In genomic region chr16:13046422-13046821, GRCh38 we compare ENCODE assay signal across 39 cellular contexts.
"Had no signal": no experiment of that assay in that cellular context is flagged by ENCODE, and none has a peak within 500 bp of the region (broad histone marks: within the 10 kb centered on the region; RNA-seq: fewer than 3 reads in every experiment).

No MANE protein-coding gene starts in this region.

- FAIRE-seq: astrocyte, bronchial epithelial cell had no signal

- ATAC-seq: activated naive CD4-positive, alpha-beta T cell treated with anti-CD3 and anti-CD28 coated beads, Interleukin-2, amount 50 U/mL, for 72 hours; activated naive CD8-positive, alpha-beta T cell treated with anti-CD3 and anti-CD28 coated beads, Interleukin-2, amount 50 U/mL, for 24 hours; activated T-cell treated with anti-CD3 and anti-CD28 coated beads, Interleukin-2, amount 50 U/mL, for 4 hours; activated T-cell treated with anti-CD3 and anti-CD28 coated beads, Interleukin-2, amount 50 U/mL, for 72 hours; activated T-helper 17 cell treated with anti-CD3 and anti-CD28 coated beads, Interleukin-2, amount 50 U/mL, for 72 hours; body of pancreas had no signal

- H3K27ac ChIP-seq: adrenal gland, ascending aorta, body of pancreas, brain microvascular endothelial cell, breast epithelium, cardiac muscle cell had no signal

- H3K4me1 Mint-ChIP-seq: activated naive CD4-positive, alpha-beta T cell treated with anti-CD3 and anti-CD28 coated beads, Interleukin-2, amount 10 ng/mL, durations not matched to agents 7 days and 5 days; activated naive CD4-positive, alpha-beta T cell treated with anti-CD3 and anti-CD28 coated beads, Interleukin-2, amount 50 U/mL, for 24 hours; activated naive CD8-positive, alpha-beta T cell treated with anti-CD3 and anti-CD28 coated beads for 36 hours; activated naive CD8-positive, alpha-beta T cell treated with anti-CD3 and anti-CD28 coated beads, Interleukin-2, amount 10 ng/mL, durations not matched to agents 7 days and 5 days; activated naive CD8-positive, alpha-beta T cell treated with anti-CD3 and anti-CD28 coated beads, Interleukin-2, amount 50 U/mL, for 24 hours; activated T-helper 17 cell treated with anti-CD3 and anti-CD28 coated beads, Interleukin-2, amount 50 U/mL, for 72 hours; central memory CD8-positive, alpha-beta T cell had no signal

- DNase-seq: activated effector memory CD4-positive, alpha-beta T cell treated with anti-CD3 and anti-CD28 coated beads, Interleukin-2, amount 50 U/mL, for 16 hours; activated effector memory CD4-positive, alpha-beta T cell treated with Interleukin-2 at 50 U/mL for 16 hours; activated gamma-delta T cell; activated gamma-delta T cell treated with Interleukin-2 at 50 U/mL for 16 hours; activated naive CD4-positive, alpha-beta T cell; activated naive CD4-positive, alpha-beta T cell treated with anti-CD3 and anti-CD28 coated beads for 36 hours; activated naive CD4-positive, alpha-beta T cell treated with anti-CD3 and anti-CD28 coated beads, Interleukin-2, amount 10 ng/mL, durations not matched to agents 7 days and 5 days; activated naive CD4-positive, alpha-beta T cell treated with anti-CD3 and anti-CD28 coated beads, Interleukin-2, amount 50 U/mL, for 16 hours; activated naive CD4-positive, alpha-beta T cell treated with Interleukin-2 at 50 U/mL for 16 hours; activated naive CD8-positive, alpha-beta T cell treated with anti-CD3 and anti-CD28 coated beads for 36 hours; activated naive CD8-positive, alpha-beta T cell treated with anti-CD3 and anti-CD28 coated beads, Interleukin-2, amount 10 ng/mL, durations not matched to agents 7 days and 5 days; activated naive CD8-positive, alpha-beta T cell treated with anti-CD3 and anti-CD28 coated beads, Interleukin-2, amount 50 U/mL, for 24 hours; activated T-cell treated with anti-CD3 and anti-CD28 coated beads, Interleukin-2, amount 50 U/mL, for 24 hours; activated T-cell treated with anti-CD3 and anti-CD28 coated beads, Interleukin-2, amount 50 U/mL, for 4 hours; activated T-cell treated with anti-CD3 and anti-CD28 coated beads, Interleukin-2, amount 50 U/mL, for 48 hours; activated T-cell treated with anti-CD3 and anti-CD28 coated beads, Interleukin-2, amount 50 U/mL, for 72 hours; adrenal gland; amniotic stem cell; amygdala; anterior cingulate cortex; aorta; body of pancreas; brain microvascular endothelial cell; caudate nucleus; central memory CD4-positive, alpha-beta T cell; cerebellar nuclear complex had no signal

- H3K36me3 ChIP-seq: adrenal gland, ascending aorta, brain microvascular endothelial cell, breast epithelium, cardiac muscle cell had no signal

- H3K9me3 ChIP-seq: adrenal gland, body of pancreas had no signal

- H3K9me3 Mint-ChIP-seq: central memory CD8-positive, alpha-beta T cell had no signal

- H3K36me3 Mint-ChIP-seq: activated naive CD4-positive, alpha-beta T cell treated with anti-CD3 and anti-CD28 coated beads, Interleukin-2, amount 10 ng/mL, durations not matched to agents 7 days and 5 days; activated naive CD4-positive, alpha-beta T cell treated with anti-CD3 and anti-CD28 coated beads, Interleukin-2, amount 50 U/mL, for 24 hours; activated naive CD8-positive, alpha-beta T cell; activated naive CD8-positive, alpha-beta T cell treated with anti-CD3 and anti-CD28 coated beads for 36 hours; activated naive CD8-positive, alpha-beta T cell treated with anti-CD3 and anti-CD28 coated beads, Interleukin-2, amount 10 ng/mL, durations not matched to agents 7 days and 5 days; brain had no signal

- H3K27me3 ChIP-seq: adrenal gland, ascending aorta, body of pancreas, brain microvascular endothelial cell, breast epithelium, cardiac muscle cell had no signal

- H3K27me3 Mint-ChIP-seq: activated naive CD4-positive, alpha-beta T cell treated with anti-CD3 and anti-CD28 coated beads, Interleukin-2, amount 10 ng/mL, durations not matched to agents 7 days and 5 days; activated naive CD8-positive, alpha-beta T cell; activated naive CD8-positive, alpha-beta T cell treated with anti-CD3 and anti-CD28 coated beads for 36 hours; activated naive CD8-positive, alpha-beta T cell treated with anti-CD3 and anti-CD28 coated beads, Interleukin-2, amount 10 ng/mL, durations not matched to agents 7 days and 5 days; activated naive CD8-positive, alpha-beta T cell treated with anti-CD3 and anti-CD28 coated beads, Interleukin-2, amount 50 U/mL, for 24 hours; central memory CD8-positive, alpha-beta T cell had no signal

- H3K27ac Mint-ChIP-seq: activated naive CD4-positive, alpha-beta T cell treated with anti-CD3 and anti-CD28 coated beads for 36 hours; activated naive CD4-positive, alpha-beta T cell treated with anti-CD3 and anti-CD28 coated beads, Interleukin-2, amount 10 ng/mL, durations not matched to agents 7 days and 5 days; activated naive CD4-positive, alpha-beta T cell treated with anti-CD3 and anti-CD28 coated beads, Interleukin-2, amount 50 U/mL, for 24 hours; activated naive CD4-positive, alpha-beta T cell treated with anti-CD3 and anti-CD28 coated beads, Interleukin-2, amount 50 U/mL, for 72 hours; activated naive CD8-positive, alpha-beta T cell; activated naive CD8-positive, alpha-beta T cell treated with anti-CD3 and anti-CD28 coated beads for 36 hours; activated naive CD8-positive, alpha-beta T cell treated with anti-CD3 and anti-CD28 coated beads, Interleukin-2, amount 10 ng/mL, durations not matched to agents 7 days and 5 days; activated naive CD8-positive, alpha-beta T cell treated with anti-CD3 and anti-CD28 coated beads, Interleukin-2, amount 50 U/mL, for 24 hours; activated T-cell treated with anti-CD3 and anti-CD28 coated beads, Interleukin-2, amount 50 U/mL, for 24 hours; activated T-cell treated with anti-CD3 and anti-CD28 coated beads, Interleukin-2, amount 50 U/mL, for 72 hours; activated T-helper 1 cell treated with anti-CD3 and anti-CD28 coated beads, Interleukin-12 subunit alpha, Interleukin-12 subunit beta, Interleukin-2, Interleukin-4 antibody, amounts not matched to agents 30 ng/mL and 10 ng/mL and 1 ng/mL, durations not matched to agents 14 hours and 24 hours and 36 hours; activated T-helper 17 cell treated with anti-CD3 and anti-CD28 coated beads, Interleukin-2, amount 50 U/mL, for 72 hours; activated T-helper 2 cell treated with anti-CD3 and anti-CD28 coated beads, Interferon-gamma antibody, Interleukin-2, Interleukin-4, amounts not matched to agents 10 μg/mL and 5 μg/mL and 100 μg/mL, durations not matched to agents 14 hours and 24 hours and 36 hours had no signal

- H3K4me3 Mint-ChIP-seq: activated naive CD4-positive, alpha-beta T cell treated with anti-CD3 and anti-CD28 coated beads for 36 hours; activated naive CD4-positive, alpha-beta T cell treated with anti-CD3 and anti-CD28 coated beads, Interleukin-2, amount 10 ng/mL, durations not matched to agents 7 days and 5 days; activated naive CD4-positive, alpha-beta T cell treated with anti-CD3 and anti-CD28 coated beads, Interleukin-2, amount 50 U/mL, for 24 hours; activated naive CD8-positive, alpha-beta T cell; activated naive CD8-positive, alpha-beta T cell treated with anti-CD3 and anti-CD28 coated beads for 36 hours; activated naive CD8-positive, alpha-beta T cell treated with anti-CD3 and anti-CD28 coated beads, Interleukin-2, amount 10 ng/mL, durations not matched to agents 7 days and 5 days; activated naive CD8-positive, alpha-beta T cell treated with anti-CD3 and anti-CD28 coated beads, Interleukin-2, amount 50 U/mL, for 24 hours; activated T-cell treated with anti-CD3 and anti-CD28 coated beads, Interleukin-2, amount 50 U/mL, for 24 hours; activated T-cell treated with anti-CD3 and anti-CD28 coated beads, Interleukin-2, amount 50 U/mL, for 4 hours; activated T-cell treated with anti-CD3 and anti-CD28 coated beads, Interleukin-2, amount 50 U/mL, for 72 hours; activated T-helper 1 cell treated with anti-CD3 and anti-CD28 coated beads, Interleukin-12 subunit alpha, Interleukin-12 subunit beta, Interleukin-2, Interleukin-4 antibody, amounts not matched to agents 30 ng/mL and 10 ng/mL and 1 ng/mL, durations not matched to agents 14 hours and 24 hours and 36 hours; activated T-helper 17 cell treated with anti-CD3 and anti-CD28 coated beads, Interleukin-2, amount 50 U/mL, for 72 hours; brain; central memory CD8-positive, alpha-beta T cell had no signal

- H3K4me3 ChIP-seq: adrenal gland, ascending aorta, body of pancreas, breast epithelium, cardiac muscle cell had no signal

- H3K4me1 ChIP-seq: adrenal gland, ascending aorta, body of pancreas, breast epithelium had no signal
